ENCODE assay signal across 25 cellular contexts in the genomic region with DNA sequence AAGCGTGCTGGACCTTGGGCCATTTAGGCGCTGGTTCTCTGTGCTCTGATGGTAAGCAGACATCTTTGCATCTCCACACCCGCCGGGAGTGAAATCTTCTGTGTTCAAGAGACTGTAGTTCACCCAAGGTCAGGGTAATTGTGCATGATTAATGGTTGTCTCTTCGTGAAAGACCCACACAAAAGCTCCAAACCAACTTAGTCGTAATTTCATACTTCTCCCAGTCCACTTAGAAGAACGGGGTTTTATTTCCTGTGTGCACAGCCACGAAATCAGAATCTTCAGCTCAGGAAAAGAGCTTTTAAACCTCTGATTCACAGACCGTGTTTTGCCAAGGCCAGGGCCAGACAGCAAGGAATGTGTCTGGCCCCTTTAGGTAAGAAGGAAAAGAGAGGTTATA.
"Had no signal": no experiment of that assay in that cellular context is flagged by ENCODE, and none has a peak within 500 bp of the region (broad histone marks: within the 10 kb centered on the region; RNA-seq: fewer than 3 reads in every experiment).

No MANE protein-coding gene starts in this region.

- H3K27me3 Mint-ChIP-seq: activated B cell treated with CpG ODN at 0.5 μM for 24 hours had no signal

- H3K9me3 ChIP-seq: breast epithelium, gastroesophageal sphincter, neutrophil, right lobe of liver, thoracic aorta, upper lobe of left lung, vagina had no signal

- H3K27ac ChIP-seq: breast epithelium, gastroesophageal sphincter, hepatocyte, neutrophil, right lobe of liver, thoracic aorta, upper lobe of left lung, vagina had no signal

- H3K79me2 ChIP-seq: hepatocyte had no signal

- H3K4me2 ChIP-seq: hepatocyte had no signal

- H3K9me3 Mint-ChIP-seq: activated B cell treated with CpG ODN at 0.5 μM for 24 hours; activated CD8-positive, alpha-beta T cell treated with anti-CD3 and anti-CD28 coated beads for 36 hours; natural killer cell; stimulated activated naive CD8-positive, alpha-beta T cell treated with anti-CD3 and anti-CD28 coated beads, Interleukin-15, Interleukin-2, amounts not matched to agents 100 ng/mL and 50 ng/mL, for 24 hours; T-helper 2 cell treated with Interferon-gamma antibody and Interleukin-4, amounts not matched to agents 5 μg/mL and 100 μg/mL, for 36 hours had no signal

- ATAC-seq: activated CD8-positive, alpha-beta T cell treated with anti-CD3 and anti-CD28 coated beads for 36 hours; gastroesophageal sphincter; left colon; natural killer cell; right lobe of liver; stimulated activated effector memory CD8-positive, alpha-beta T cell treated with anti-CD3 and anti-CD28 coated beads, Interleukin-12 subunit alpha, Interleukin-12 subunit beta, amount 100 ng/mL, for 72 hours had no signal

- DNase-seq: activated B cell treated with CpG ODN at 0.5 μM for 24 hours; activated CD4-positive, alpha-beta T cell treated with anti-CD3 and anti-CD28 coated beads, Interleukin-2, amount 50 U/mL, for 1 hour; activated CD8-positive, alpha-beta T cell treated with anti-CD3 and anti-CD28 coated beads for 36 hours; activated naive CD4-positive, alpha-beta T cell treated with Interleukin-2 at 50 U/mL for 16 hours; activated T-cell treated with anti-CD3 and anti-CD28 coated beads, Interleukin-2, amount 50 U/mL, for 48 hours; aorta; central memory CD4-positive, alpha-beta T cell; kidney; left colon; natural killer cell; right lobe of liver; stimulated activated CD4-positive, alpha-beta T cell treated with anti-CD3 and anti-CD28 coated beads, Interleukin-12 subunit alpha, Interleukin-12 subunit beta, amount 100 ng/mL, for 4 hours; stimulated activated CD4-positive, alpha-beta T cell treated with anti-CD3 and anti-CD28 coated beads, Interleukin-4, amount 100 ng/mL, for 1 hour; upper lobe of left lung had no signal

- H3K27ac Mint-ChIP-seq: activated B cell treated with CpG ODN at 0.5 μM for 24 hours; activated CD8-positive, alpha-beta T cell treated with anti-CD3 and anti-CD28 coated beads for 36 hours; activated naive CD8-positive, alpha-beta T cell; memory B cell; natural killer cell; stimulated activated effector memory CD8-positive, alpha-beta T cell treated with anti-CD3 and anti-CD28 coated beads, Interleukin-12 subunit alpha, Interleukin-12 subunit beta, amount 100 ng/mL, for 72 hours; stimulated activated naive CD8-positive, alpha-beta T cell treated with anti-CD3 and anti-CD28 coated beads, Interleukin-15, Interleukin-2, amounts not matched to agents 100 ng/mL and 50 ng/mL, for 24 hours; T-helper 2 cell treated with Interferon-gamma antibody and Interleukin-4, amounts not matched to agents 5 μg/mL and 100 μg/mL, for 36 hours had no signal

- H3K36me3 ChIP-seq: breast epithelium, gastroesophageal sphincter, neutrophil, right lobe of liver, thoracic aorta, upper lobe of left lung, vagina had no signal

- H3K27me3 ChIP-seq: breast epithelium, gastroesophageal sphincter, hepatocyte, right lobe of liver, upper lobe of left lung, vagina had no signal

- H3K4me3 Mint-ChIP-seq: activated B cell treated with CpG ODN at 0.5 μM for 24 hours; activated CD8-positive, alpha-beta T cell treated with anti-CD3 and anti-CD28 coated beads for 36 hours; activated naive CD8-positive, alpha-beta T cell; memory B cell; natural killer cell; stimulated activated effector memory CD8-positive, alpha-beta T cell treated with anti-CD3 and anti-CD28 coated beads, Interleukin-12 subunit alpha, Interleukin-12 subunit beta, amount 100 ng/mL, for 72 hours; stimulated activated naive CD8-positive, alpha-beta T cell treated with anti-CD3 and anti-CD28 coated beads, Interleukin-15, Interleukin-2, amounts not matched to agents 100 ng/mL and 50 ng/mL, for 24 hours; T-helper 2 cell treated with Interferon-gamma antibody and Interleukin-4, amounts not matched to agents 5 μg/mL and 100 μg/mL, for 36 hours had no signal

- H3K4me3 ChIP-seq: breast epithelium, gastroesophageal sphincter, hepatocyte, right lobe of liver, thoracic aorta, upper lobe of left lung, vagina had no signal

- H3K36me3 Mint-ChIP-seq: activated naive CD8-positive, alpha-beta T cell; memory B cell; natural killer cell; stimulated activated effector memory CD8-positive, alpha-beta T cell treated with anti-CD3 and anti-CD28 coated beads, Interleukin-12 subunit alpha, Interleukin-12 subunit beta, amount 100 ng/mL, for 72 hours had no signal

- H3K4me1 ChIP-seq: breast epithelium, gastroesophageal sphincter, right lobe of liver, upper lobe of left lung had no signal

- H2AFZ ChIP-seq: hepatocyte had no signal

- H3K4me1 Mint-ChIP-seq: activated B cell treated with CpG ODN at 0.5 μM for 24 hours; memory B cell; natural killer cell; stimulated activated effector memory CD8-positive, alpha-beta T cell treated with anti-CD3 and anti-CD28 coated beads, Interleukin-12 subunit alpha, Interleukin-12 subunit beta, amount 100 ng/mL, for 72 hours had no signal
